In the genomic region with DNA sequence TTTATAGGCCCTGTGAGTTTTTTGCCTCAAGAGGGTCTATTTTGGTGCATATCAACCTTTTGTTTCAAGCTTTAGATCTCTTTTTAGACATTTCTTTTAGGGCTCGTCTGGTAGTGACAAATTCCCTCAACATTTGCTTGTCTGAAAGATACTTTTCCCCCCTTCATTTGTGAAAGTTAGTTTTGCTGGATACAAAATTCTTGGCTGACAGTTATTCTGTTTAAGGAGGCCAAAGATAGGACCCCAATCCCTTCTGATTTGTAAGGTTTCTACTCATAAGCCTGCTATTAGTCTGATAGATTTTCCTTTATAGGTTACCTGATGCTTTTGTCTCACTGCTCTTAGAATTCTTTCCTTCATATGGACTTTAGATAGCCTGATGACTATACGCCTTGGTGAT, we compare ENCODE assay signal across 37 cellular contexts. TPM values are rescaled to one million over a fixed set of nuclear protein-coding genes. Genes with fewer than 3 reads are reported as not detected.
"Had no signal": no experiment of that assay in that cellular context is flagged by ENCODE, and none has a peak within 500 bp of the region (broad histone marks: within the 10 kb centered on the region; RNA-seq: fewer than 3 reads in every experiment).

No MANE protein-coding gene starts in this region.

- H3K4me3 ChIP-seq: MG63 had no signal

- H3K36me3 ChIP-seq: MG63 had no signal

- H3K27me3 ChIP-seq: MG63 had no signal

- DNase-seq: Karpas-422, Kasumi-1, MG63, MM.1S, MV-4-11, NCI-H1048, NCI-H1092, NCI-H1092 treated with DMSO at 0.1 percent for 48 hours, NCI-H1105, NCI-H1105 treated with DMSO at 0.1 percent for 48 hours, NCI-H1417, NCI-H1417 treated with DMSO at 0.1 percent for 48 hours, NCI-H1436, NCI-H1436 treated with DMSO at 0.1 percent for 48 hours, NCI-H146, NCI-H1694, NCI-H1694 treated with DMSO at 0.1 percent for 48 hours, NCI-H187, NCI-H187 treated with DMSO at 0.1 percent for 48 hours, NCI-H1930, NCI-H2029, NCI-H2029 treated with DMSO at 0.1 percent for 48 hours, NCI-H2081, NCI-H2081 treated with DMSO at 0.1 percent for 48 hours, NCI-H2107, NCI-H2171, NCI-H2171 treated with DMSO at 0.1 percent for 48 hours, NCI-H2227 treated with DMSO at 0.1 percent for 48 hours, NCI-H226, NCI-H345, NCI-H446, NCI-H446 treated with DMSO at 0.1 percent for 48 hours, NCI-H510A, NCI-H510A treated with DMSO at 0.1 percent for 48 hours, NCI-H524 had no signal

RNA-seq across cellular contexts. Expression of a gene that starts 36.1 kb away (rescaled TPM):
- total RNA-seq: LHCN-M2, MCF 10A had no signal
